2 cellular contexts compared by ENCODE assay signal in genomic region chr16:5640883-5641282, GRCh38.
TF ChIP-seq lines count a peak whose summit lies in the region.

No MANE protein-coding gene starts in this region.

TF ChIP-seq in HEK293, 187 proteins besides CTCF, POLR2A, EP300 and RAD21:
- TF ChIP-seq ZSCAN18 (tag by site-specific recombination; IDR thresholded peaks at IDR 0.05) (no peak), ZSCAN4 (tag by site-specific recombination; IDR thresholded peaks at IDR 0.05) (peak; percentile 68), ZNF596 (tag by site-specific recombination; IDR thresholded peaks at IDR 0.05) (no peak)

TF ChIP-seq in H1, 55 proteins besides CTCF, POLR2A, EP300 and RAD21:
- TF ChIP-seq E2F6 (IDR thresholded peaks at IDR 0.05) (no peak), BACH1 (IDR thresholded peaks at IDR 0.05; ENCODE audit: low read length) (no peak), ASH2L (IDR thresholded peaks at IDR 0.05; ENCODE audit: low read length) (no peak), RXRA (IDR thresholded peaks at IDR 0.05; ENCODE audit: insufficient read depth, low read depth, low read length) (no peak), CHD1 (IDR thresholded peaks at IDR 0.05; ENCODE audit: low read depth, low read length) (no peak), MAX (IDR thresholded peaks at IDR 0.05) (no peak), CTBP2 (IDR thresholded peaks at IDR 0.05; ENCODE audit: borderline replicate concordance, insufficient read depth, insufficient read length, low read length) (no peak), CEBPB (IDR thresholded peaks at IDR 0.05; ENCODE audit: low read depth, low read length) (no peak), MAFK (IDR thresholded peaks at IDR 0.05; ENCODE audit: low read depth, low read length) (no peak), RNF2 (IDR thresholded peaks at IDR 0.05; ENCODE audit: borderline replicate concordance, low read depth, low read length, missing control alignments, poor library complexity, severe bottlenecking) (no peak), EGR1 (IDR thresholded peaks at IDR 0.05; ENCODE audit: borderline replicate concordance, low read depth, low read length) (no peak), CREB1 (IDR thresholded peaks at IDR 0.05) (no peak), BRCA1 (IDR thresholded peaks at IDR 0.05; ENCODE audit: low read depth, low read length) (no peak), SP1 (IDR thresholded peaks at IDR 0.05; ENCODE audit: low read depth, low read length) (no peak)
